In genomic region chr14:63632932-63633514, GRCh38 we compare ENCODE assay signal across 9 cellular contexts. TPM values are rescaled to one million over a fixed set of nuclear protein-coding genes. Genes with fewer than 3 reads are reported as not detected.
DNase-seq lines count a peak whose midpoint lies in the region; ATAC-seq, FAIRE-seq and TF ChIP-seq lines count a peak whose summit lies in the region.
"Had no signal": no experiment of that assay in that cellular context is flagged by ENCODE, and none has a peak within 500 bp of the region (broad histone marks: within the 10 kb centered on the region; RNA-seq: fewer than 3 reads in every experiment).

No MANE protein-coding gene starts in this region.

- H3K36me3 ChIP-seq in bronchial epithelial cell (ENCODE audit: control insufficient read depth, insufficient read depth, low read length), result no peaks in the 10 kb centered on the region

- H3K4me1 Mint-ChIP-seq in nephron progenitor cell, result no peaks in the 10 kb centered on the region

- peaks cover 42% of the 10 kb centered on the region for H3K9me3 Mint-ChIP-seq in nephron progenitor cell

- POLR2A ChIA-PET in AG04449 (lab: Yijun Ruan, JAX), result no interaction called here

- FAIRE-seq in bronchial epithelial cell (lab: Jason Lieb, UNC), result no peak
- FAIRE-seq: endometrium had no signal

- no peaks in the 10 kb centered on the region for H3K27me3 Mint-ChIP-seq in nephron progenitor cell (ENCODE audit: low read depth, poor library complexity)

- H3K27me3 ChIP-seq in bronchial epithelial cell (ENCODE audit: control insufficient read depth, insufficient read depth, low read length), result no peaks in the 10 kb centered on the region

- no peak overlapping the region for H3K4me3 Mint-ChIP-seq in nephron progenitor cell

- peaks cover 69% of the 10 kb centered on the region for H3K36me3 Mint-ChIP-seq in nephron progenitor cell (ENCODE audit: low read depth)

- CTCF ChIA-PET in AG04449 (lab: Yijun Ruan, JAX), result interaction anchor here (0.7 to 6.2 kb wide), 21 partner anchors 8 to 670 kb away, joined by 3 to 87 read pairs (median 4); partner anchors contain the start of gene WDR89

- H3K27ac Mint-ChIP-seq in nephron progenitor cell, result no peak overlapping the region

- H3K4me3 ChIP-seq in AG04449 (ENCODE audit: low read depth, low read length) (no peak overlapping the region), NB4 (ENCODE audit: low read depth, low read length) (no peak overlapping the region), bronchial epithelial cell (ENCODE audit: low read depth, low read length) (no peak overlapping the region)

- TF ChIP-seq POLR2A in NB4 (IDR thresholded peaks at IDR 0.05; ENCODE audit: extremely low read depth, insufficient read length), result no peak

- TF ChIP-seq CTCF in AG04449 (IDR thresholded peaks at IDR 0.05; ENCODE audit: insufficient read depth, low read length, missing control alignments), result peak; percentile 35
- TF ChIP-seq CTCF in GM10266 (IDR thresholded peaks at IDR 0.05; ENCODE audit: control insufficient read depth, insufficient read depth, low read depth, missing control alignments), result peak; percentile 47
- TF ChIP-seq CTCF in NB4 (IDR thresholded peaks at IDR 0.05; ENCODE audit: low read depth, low read length), result peak; percentile 16
- peak; percentile 30 for TF ChIP-seq CTCF in bronchial epithelial cell (IDR thresholded peaks at IDR 0.05; ENCODE audit: insufficient read depth, low read length, severe bottlenecking)
- TF ChIP-seq CTCF in nephron progenitor cell (IDR thresholded peaks at IDR 0.05), result peak; percentile 28

- DNase-seq in AG04449 (ENCODE audit: low read depth, low spot score) (no peak), GM10266 (ENCODE audit: extremely low spot score) (no peak), NB4 (ENCODE audit: low read depth) (peak; percentile 36), bronchial epithelial cell (ENCODE audit: low read depth) (peak; percentile 52), nephron progenitor cell (no peak), DMS79 (lab: John Stamatoyannopoulos, UW) (no peak), NCI-H2171 treated with DMSO at 0.1 percent for 48 hours (lab: John Stamatoyannopoulos, UW) (no peak)

- ATAC-seq in HG03135 (IDR thresholded peaks at IDR 0.05; ENCODE audit: unreplicated experiment), result no peak

RNA-seq across cellular contexts. Expression of gene WDR89, which starts 8.6 kb away (rescaled TPM):
- 15.1 and 20.0 TPM in 2 replicates for total RNA-seq in bronchial epithelial cell

Comparison
In these comparisons a context has a peak if more than half of its experiments do, and no peak if none do; other contexts are left out.
1. DNase-seq: peak in NB4 (single experiment) and bronchial epithelial cell (single experiment); none in AG04449 (single experiment), GM10266 (single experiment), nephron progenitor cell (single experiment), DMS79 (single experiment) and NCI-H2171 treated with DMSO at 0.1 percent for 48 hours (single experiment).
2. Peak in every context shown above with its lines, with median percentiles within 50 percentile points of each other: CTCF ChIP-seq.